ENCODE assay signal across 10 cellular contexts in the genomic region with DNA sequence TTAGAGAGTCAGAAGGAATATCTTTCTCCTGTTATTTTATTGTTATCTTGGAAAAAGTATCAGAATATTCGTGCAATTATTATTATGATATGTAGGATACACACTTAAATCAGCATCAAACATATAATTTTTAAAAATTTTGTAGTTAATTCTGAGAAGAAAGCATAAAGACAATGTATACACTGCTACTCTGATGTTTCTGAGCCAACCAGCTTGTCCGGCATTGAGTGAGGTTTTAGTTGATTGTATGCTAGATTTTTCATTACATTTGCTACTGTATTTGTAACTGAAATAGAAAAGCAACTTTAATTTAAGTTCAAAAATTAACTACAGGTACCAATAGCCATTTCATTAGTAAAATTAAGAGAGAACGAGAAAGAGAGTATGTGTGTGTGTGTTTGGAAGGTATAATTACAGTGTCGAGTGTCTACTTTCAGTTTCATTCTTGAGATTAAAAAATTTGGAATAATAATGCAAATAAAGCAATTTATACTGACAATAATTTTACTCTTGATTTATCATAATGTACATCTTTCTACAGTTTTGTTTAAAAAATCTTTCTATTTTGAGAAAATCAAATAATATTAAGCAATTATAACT.
DNase-seq lines count a peak whose midpoint lies in the region; ATAC-seq, FAIRE-seq and TF ChIP-seq lines count a peak whose summit lies in the region.
"Had no signal": no experiment of that assay in that cellular context is flagged by ENCODE, and none has a peak within 500 bp of the region (broad histone marks: within the 10 kb centered on the region; RNA-seq: fewer than 3 reads in every experiment).

No MANE protein-coding gene starts in this region.

- no peaks in the 10 kb centered on the region for H3K9me3 Mint-ChIP-seq in nephron
- H3K9me3 Mint-ChIP-seq: H9 had no signal

- FAIRE-seq in GM12878 (lab: Jason Lieb, UNC), result no peak
- no peak for FAIRE-seq in frontal cortex (lab: Jason Lieb, UNC)

- no peak for TF ChIP-seq POLR2A in GM12878 (IDR thresholded peaks at IDR 0.05; ENCODE audit: low read depth, low read length)

- TF ChIP-seq CTCF in GM12878 (IDR thresholded peaks at IDR 0.05 in 2 of 3, conservative IDR thresholded peaks at IDR 0.05 in 1 of 3; ENCODE audit: control insufficient read depth in 2 of 3, extremely low read depth in 1 of 3, insufficient read depth in 1 of 3, low read depth in 3 of 3, low read length in 3 of 3) (no peak), nephron (IDR thresholded peaks at IDR 0.05; ENCODE audit: unreplicated experiment in 3 of 3) (no peak)

- no peak overlapping the region for H3K9ac ChIP-seq in GM12878 (ENCODE audit: control insufficient read depth, insufficient read depth, low read length)

- no peaks in the 10 kb centered on the region for H3K27me3 ChIP-seq in GM12878 (replicated peaks in 1 of 2; ENCODE audit: control insufficient read depth in 2 of 2, insufficient read depth in 2 of 2, low read length in 1 of 2)
- H3K27me3 ChIP-seq: hepatocyte, SJSA1 had no signal

- no peaks in the 10 kb centered on the region for H3K4me1 ChIP-seq in GM12878 (ENCODE audit: control insufficient read depth, insufficient read depth, low read length)
- H3K4me1 ChIP-seq: SJSA1 had no signal

- no peaks in the 10 kb centered on the region for H3K9me3 ChIP-seq in GM12878 (replicated peaks; ENCODE audit: control insufficient read depth, insufficient read depth, low read length)
- H3K9me3 ChIP-seq: SJSA1 had no signal

- no peaks in the 10 kb centered on the region for H3K4me1 Mint-ChIP-seq in nephron
- H3K4me1 Mint-ChIP-seq: H9 had no signal

- H3K36me3 Mint-ChIP-seq in nephron (ENCODE audit: low read depth), result no peaks in the 10 kb centered on the region

- H3K36me3 ChIP-seq in GM12878 (ENCODE audit: control insufficient read depth in 2 of 2, insufficient read depth in 2 of 2, low read length in 1 of 2), result no peaks in the 10 kb centered on the region
- H3K36me3 ChIP-seq: SJSA1 had no signal

- H2AFZ ChIP-seq in GM12878 (ENCODE audit: control insufficient read depth, low read depth, low read length), result no peak overlapping the region
- H2AFZ ChIP-seq: hepatocyte had no signal

- TF ChIP-seq EP300 in GM12878 (IDR thresholded peaks at IDR 0.05; ENCODE audit: borderline replicate concordance in 1 of 2, control insufficient read depth in 1 of 2, low read depth in 2 of 2, low read length in 2 of 2), result no peak

- peak overlapping the region in 2 of 3 experiments; percentile 49 to 51 for H3K4me3 Mint-ChIP-seq in nephron
- H3K4me3 Mint-ChIP-seq: H9 had no signal

- no peak overlapping the region for H3K4me2 ChIP-seq in GM12878 (ENCODE audit: control insufficient read depth, insufficient read depth)
- H3K4me2 ChIP-seq: hepatocyte had no signal

- peak; percentile 55 for DNase-seq in DMS 273 (lab: John Stamatoyannopoulos, UW; ENCODE audit: unreplicated experiment)
- peak; percentile 17 for DNase-seq in NCI-H2227 (lab: John Stamatoyannopoulos, UW; ENCODE audit: unreplicated experiment)
- DNase-seq in GM12878 (ENCODE audit: low read depth, low spot score), result no peak
- no peak for DNase-seq in frontal cortex (ENCODE audit: low spot score in 2 of 2)
- no peak for DNase-seq in stimulated activated CD4-positive, alpha-beta T cell treated with anti-CD3 and anti-CD28 coated beads, Interleukin-4, amount 100 ng/mL, for 24 hours
- DNase-seq: H9 had no signal

- in situ Hi-C loops in GM12878 (cut with MboI), result no loop called here

- intact Hi-C loops in GM12878 (cut with micrococcal nuclease; ENCODE audit: unreplicated experiment), result no loop called here

- no peak overlapping the region for H3K4me3 ChIP-seq in GM12878
- H3K4me3 ChIP-seq: hepatocyte, SJSA1 had no signal

- ATAC-seq in GM12878, result peak; percentile 50
- no peak for ATAC-seq in GM19324 (IDR thresholded peaks at IDR 0.05; ENCODE audit: low FRiP score, unreplicated experiment)

- H3K27ac ChIP-seq in GM12878 (ENCODE audit: control insufficient read depth, insufficient read depth), result no peak overlapping the region
- H3K27ac ChIP-seq: hepatocyte, SJSA1 had no signal

- no peaks in the 10 kb centered on the region for H3K27me3 Mint-ChIP-seq in nephron (ENCODE audit: low read depth)

- RAD21 ChIA-PET in GM12878 (lab: Charles Lee; ENCODE audit: unreplicated experiment), result interaction anchor here (2.0 to 2.3 kb wide), 3 partner anchors 15 to 59 kb away, joined by 7 to 12 read pairs (median 8); no protein-coding TSS in a partner anchor

- no peaks in the 10 kb centered on the region for H4K20me1 ChIP-seq in GM12878 (ENCODE audit: control insufficient read depth, insufficient read depth)

- no TSS peak for BruUV-seq in GM12878 (replicated peaks; lab: Mats Ljungman, UMichigan)

- no peak for TF ChIP-seq RAD21 in GM12878 (IDR thresholded peaks at IDR 0.05; ENCODE audit: insufficient read depth, low read depth, low read length)

- H3K27ac Mint-ChIP-seq in nephron, result no peak overlapping the region
- H3K27ac Mint-ChIP-seq: H9 had no signal

- H3K79me2 ChIP-seq in GM12878 (ENCODE audit: control insufficient read depth, insufficient read depth, low read length), result no peaks in the 10 kb centered on the region
- H3K79me2 ChIP-seq: hepatocyte had no signal

- CTCF ChIA-PET in GM12878 (lab: Yijun Ruan, JAX), result no interaction called here

- SMC1A ChIA-PET in GM12878 (lab: Charles Lee; ENCODE audit: uncharacterized antibody, unreplicated experiment), result interaction anchor here (1.0 to 1.7 kb wide), 5 partner anchors 26 to 124 kb away, joined by 3 to 8 read pairs (median 6); no protein-coding TSS in a partner anchor

- 5% methylated on average over 4 of the region's 4 CpGs for WGBS in GM12878 (ENCODE audit: insufficient coverage, insufficient replicate concordance, low lambda C conversion rate, missing lambda C conversion rate)

- POLR2A ChIA-PET in GM12878 (lab: Charles Lee), result no interaction called here

TF ChIP-seq in GM12878, 131 proteins besides CTCF, POLR2A, EP300 and RAD21 (continues in another document):
- TF ChIP-seq CBX3 (IDR thresholded peaks at IDR 0.05; ENCODE audit: borderline replicate concordance, low read depth) (no peak), CREB1 (IDR thresholded peaks at IDR 0.05; ENCODE audit: low read depth) (no peak)
- TF ChIP-seq, protein P1, sequence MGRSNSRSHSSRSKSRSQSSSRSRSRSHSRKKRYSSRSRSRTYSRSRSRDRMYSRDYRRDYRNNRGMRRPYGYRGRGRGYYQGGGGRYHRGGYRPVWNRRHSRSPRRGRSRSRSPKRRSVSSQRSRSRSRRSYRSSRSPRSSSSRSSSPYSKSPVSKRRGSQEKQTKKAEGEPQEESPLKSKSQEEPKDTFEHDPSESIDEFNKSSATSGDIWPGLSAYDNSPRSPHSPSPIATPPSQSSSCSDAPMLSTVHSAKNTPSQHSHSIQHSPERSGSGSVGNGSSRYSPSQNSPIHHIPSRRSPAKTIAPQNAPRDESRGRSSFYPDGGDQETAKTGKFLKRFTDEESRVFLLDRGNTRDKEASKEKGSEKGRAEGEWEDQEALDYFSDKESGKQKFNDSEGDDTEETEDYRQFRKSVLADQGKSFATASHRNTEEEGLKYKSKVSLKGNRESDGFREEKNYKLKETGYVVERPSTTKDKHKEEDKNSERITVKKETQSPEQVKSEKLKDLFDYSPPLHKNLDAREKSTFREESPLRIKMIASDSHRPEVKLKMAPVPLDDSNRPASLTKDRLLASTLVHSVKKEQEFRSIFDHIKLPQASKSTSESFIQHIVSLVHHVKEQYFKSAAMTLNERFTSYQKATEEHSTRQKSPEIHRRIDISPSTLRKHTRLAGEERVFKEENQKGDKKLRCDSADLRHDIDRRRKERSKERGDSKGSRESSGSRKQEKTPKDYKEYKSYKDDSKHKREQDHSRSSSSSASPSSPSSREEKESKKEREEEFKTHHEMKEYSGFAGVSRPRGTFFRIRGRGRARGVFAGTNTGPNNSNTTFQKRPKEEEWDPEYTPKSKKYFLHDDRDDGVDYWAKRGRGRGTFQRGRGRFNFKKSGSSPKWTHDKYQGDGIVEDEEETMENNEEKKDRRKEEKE (IDR thresholded peaks at IDR 0.05), result no peak
- TF ChIP-seq, protein P2, sequence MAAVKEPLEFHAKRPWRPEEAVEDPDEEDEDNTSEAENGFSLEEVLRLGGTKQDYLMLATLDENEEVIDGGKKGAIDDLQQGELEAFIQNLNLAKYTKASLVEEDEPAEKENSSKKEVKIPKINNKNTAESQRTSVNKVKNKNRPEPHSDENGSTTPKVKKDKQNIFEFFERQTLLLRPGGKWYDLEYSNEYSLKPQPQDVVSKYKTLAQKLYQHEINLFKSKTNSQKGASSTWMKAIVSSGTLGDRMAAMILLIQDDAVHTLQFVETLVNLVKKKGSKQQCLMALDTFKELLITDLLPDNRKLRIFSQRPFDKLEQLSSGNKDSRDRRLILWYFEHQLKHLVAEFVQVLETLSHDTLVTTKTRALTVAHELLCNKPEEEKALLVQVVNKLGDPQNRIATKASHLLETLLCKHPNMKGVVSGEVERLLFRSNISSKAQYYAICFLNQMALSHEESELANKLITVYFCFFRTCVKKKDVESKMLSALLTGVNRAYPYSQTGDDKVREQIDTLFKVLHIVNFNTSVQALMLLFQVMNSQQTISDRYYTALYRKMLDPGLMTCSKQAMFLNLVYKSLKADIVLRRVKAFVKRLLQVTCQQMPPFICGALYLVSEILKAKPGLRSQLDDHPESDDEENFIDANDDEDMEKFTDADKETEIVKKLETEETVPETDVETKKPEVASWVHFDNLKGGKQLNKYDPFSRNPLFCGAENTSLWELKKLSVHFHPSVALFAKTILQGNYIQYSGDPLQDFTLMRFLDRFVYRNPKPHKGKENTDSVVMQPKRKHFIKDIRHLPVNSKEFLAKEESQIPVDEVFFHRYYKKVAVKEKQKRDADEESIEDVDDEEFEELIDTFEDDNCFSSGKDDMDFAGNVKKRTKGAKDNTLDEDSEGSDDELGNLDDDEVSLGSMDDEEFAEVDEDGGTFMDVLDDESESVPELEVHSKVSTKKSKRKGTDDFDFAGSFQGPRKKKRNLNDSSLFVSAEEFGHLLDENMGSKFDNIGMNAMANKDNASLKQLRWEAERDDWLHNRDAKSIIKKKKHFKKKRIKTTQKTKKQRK (IDR thresholded peaks at IDR 0.05; ENCODE audit: low read depth, low read length), result no peak

Comparison
In these comparisons a context has a peak if more than half of its experiments do, and no peak if none do; other contexts are left out.
1. DNase-seq: peak in DMS 273 (single experiment) and NCI-H2227 (single experiment); none in GM12878 (single experiment), frontal cortex (0 of 2) and stimulated activated CD4-positive, alpha-beta T cell treated with anti-CD3 and anti-CD28 coated beads, Interleukin-4, amount 100 ng/mL, for 24 hours (single experiment).